Comparison of ENCODE assay signal across 10 cellular contexts in the genomic region with DNA sequence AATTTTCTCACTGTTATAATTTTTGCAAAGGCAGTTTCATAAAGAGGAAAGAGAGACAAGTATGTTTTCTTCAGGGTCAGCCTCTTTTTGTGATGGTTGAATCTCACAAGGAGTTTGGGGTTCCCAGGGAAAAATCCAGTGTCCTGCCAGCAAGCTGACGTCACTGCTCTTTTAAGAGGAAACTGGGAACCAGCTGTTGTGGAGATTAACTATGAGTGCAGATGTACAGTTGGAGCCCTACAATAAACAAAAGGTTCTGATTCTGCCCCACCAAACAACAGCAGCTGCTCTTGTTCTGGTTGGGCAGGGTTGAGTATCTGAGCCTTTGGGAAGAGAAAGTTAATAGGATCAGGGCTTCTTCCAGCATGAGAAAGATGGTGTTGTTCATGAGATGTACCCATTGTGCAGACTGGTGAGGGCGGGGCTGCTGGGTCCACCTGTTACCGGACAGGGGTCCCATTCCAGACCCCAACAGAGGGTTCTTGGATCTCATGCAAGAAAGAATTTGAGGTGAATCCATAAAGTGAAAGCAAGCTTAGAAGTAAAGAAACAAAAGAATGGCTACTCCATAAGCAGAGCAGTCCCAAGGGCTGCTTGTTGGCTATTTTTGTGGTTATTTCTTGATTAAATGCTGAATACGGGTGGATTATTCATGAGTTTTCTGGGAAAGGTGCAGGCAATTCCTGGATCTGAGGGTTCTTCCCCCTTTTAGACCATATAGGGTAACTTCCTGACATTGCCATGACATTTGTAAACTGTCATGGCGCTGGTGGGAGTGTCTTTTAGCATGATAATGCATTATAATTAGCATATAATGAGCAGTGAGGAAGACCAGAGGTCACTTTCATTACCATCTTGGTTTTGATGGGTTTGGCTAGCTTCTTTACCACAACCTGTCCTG.
A peak's percentile ranks its signal among the peaks of the same experiment; 100 is the strongest.
DNase-seq lines count a peak whose midpoint lies in the region; ATAC-seq and TF ChIP-seq lines count a peak whose summit lies in the region.
"Had no signal": no experiment of that assay in that cellular context is flagged by ENCODE, and none has a peak within 500 bp of the region (broad histone marks: within the 10 kb centered on the region; RNA-seq: fewer than 3 reads in every experiment).

No MANE protein-coding gene starts in this region.

- H3K9ac ChIP-seq in mucosa of rectum (ENCODE audit: low read depth in 1 of 2, low read length in 2 of 2) = no peak overlapping the region

- H3K36me3 ChIP-seq in mucosa of rectum (ENCODE audit: control insufficient read depth in 2 of 2, insufficient read depth in 2 of 2, low read length in 2 of 2) = no peaks in the 10 kb centered on the region

- TF ChIP-seq POLR2A in erythroblast (IDR thresholded peaks at IDR 0.05; ENCODE audit: low read length) = no peak

- H3K27me3 ChIP-seq in mucosa of rectum (ENCODE audit: control insufficient read depth in 2 of 2, insufficient read depth in 2 of 2, low read length in 2 of 2) = peaks cover 2 to 3% of the 10 kb centered on the region in 2 donors

- peak overlapping the region; percentile 52 to 56 for H3K27ac ChIP-seq in mucosa of rectum (ENCODE audit: low read depth in 2 of 2, low read length in 2 of 2)

- H3K4me1 ChIP-seq in mucosa of rectum (ENCODE audit: control insufficient read depth in 2 of 2, insufficient read depth in 2 of 2, low read length in 2 of 2) = peaks cover 3% of the 10 kb centered on the region in 2 donors

- H3K4me3 ChIP-seq in fibroblast of mammary gland (ENCODE audit: control insufficient read depth, low read depth, low read length) (no peak overlapping the region), mucosa of rectum (ENCODE audit: low read length in 2 of 2) (no peak overlapping the region)

- no peaks in the 10 kb centered on the region for H3K9me3 ChIP-seq in mucosa of rectum (ENCODE audit: control insufficient read depth in 2 of 2, low read length in 2 of 2)

- peak; percentile 18 for DNase-seq in AG20443 (ENCODE audit: low spot score)
- DNase-seq in NCI-H524 (lab: John Stamatoyannopoulos, UW) = peak; percentile 7 to 62
- DNase-seq in fibroblast of mammary gland (ENCODE audit: low read depth) = peak; percentile 77
- DNase-seq in erythroblast (lab: John Stamatoyannopoulos, UW) = no peak
- DNase-seq in GF-D8 (lab: John Stamatoyannopoulos, UW) = no peak
- no peak for DNase-seq in DMS153 (lab: John Stamatoyannopoulos, UW)
- DNase-seq: effector CD8-positive, alpha-beta T cell; GDM1 had no signal

- TF ChIP-seq CTCF in fibroblast of mammary gland (conservative IDR thresholded peaks at IDR 0.05; ENCODE audit: control insufficient read depth, insufficient read depth, low read depth, low read length) = no peak

- ATAC-seq in GM18868 (IDR thresholded peaks at IDR 0.05; ENCODE audit: unreplicated experiment) = no peak

Comparison
In these comparisons a context has a peak if more than half of its experiments do, and no peak if none do; other contexts are left out.
1. DNase-seq: peak in AG20443 (single experiment), NCI-H524 (2 of 2) and fibroblast of mammary gland (single experiment); none in erythroblast (0 of 2), GF-D8 (single experiment) and DMS153 (single experiment).